Comparison of ENCODE assay signal across 15 cellular contexts in the genomic region with DNA sequence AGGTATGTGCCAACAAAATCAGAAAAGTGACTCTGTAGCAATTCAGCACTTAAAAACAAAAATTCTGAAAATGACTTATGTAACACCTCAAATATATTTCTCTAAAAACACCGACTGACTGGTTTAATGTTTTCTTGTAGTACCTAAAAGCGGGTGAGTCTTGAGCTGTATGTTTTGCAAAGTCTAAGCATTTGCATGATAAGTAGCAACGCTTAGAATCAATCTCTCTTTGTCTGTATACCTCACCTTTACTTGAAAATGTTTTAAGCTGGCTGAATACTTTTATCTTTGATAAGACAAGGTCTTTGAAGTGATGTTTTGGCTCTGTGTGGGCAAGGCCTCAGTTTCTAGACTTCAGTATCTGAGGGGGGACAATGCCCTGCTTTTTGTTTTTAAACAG. TPM values are rescaled to one million over a fixed set of nuclear protein-coding genes. Genes with fewer than 3 reads are reported as not detected.
DNase-seq lines count a peak whose midpoint lies in the region; ATAC-seq and TF ChIP-seq lines count a peak whose summit lies in the region.
"Had no signal": no experiment of that assay in that cellular context is flagged by ENCODE, and none has a peak within 500 bp of the region (broad histone marks: within the 10 kb centered on the region; RNA-seq: fewer than 3 reads in every experiment).

No MANE protein-coding gene starts in this region.

- WGBS in thymus: 72% methylated on average over 3 of the region's 3 CpGs
- WGBS in hepatocyte (ENCODE audit: low lambda C conversion rate, missing lambda C conversion rate): 55% methylated on average over 3 of the region's 3 CpGs

- H3K4me1 ChIP-seq in thymus (ENCODE audit: control insufficient read depth, insufficient read depth, low read length) (peaks cover 38% of the 10 kb centered on the region), hepatocyte (ENCODE audit: insufficient read depth) (no peaks in the 10 kb centered on the region), lower lobe of right lung (peaks cover 94% of the 10 kb centered on the region)

- H3K4me2 ChIP-seq in hepatocyte: no peak overlapping the region

- peak overlapping the region; percentile 76 for H3K4me3 Mint-ChIP-seq in activated naive CD4-positive, alpha-beta T cell treated with anti-CD3 and anti-CD28 coated beads, Interleukin-2, amount 10 ng/mL, durations not matched to agents 7 days and 5 days
- H3K4me3 Mint-ChIP-seq in activated CD8-positive, alpha-beta T cell treated with anti-CD3 and anti-CD28 coated beads, Interleukin-2, amount 10 ng/mL, durations not matched to agents 7 days and 5 days: peak overlapping the region; percentile 91
- H3K4me3 Mint-ChIP-seq in immature natural killer cell: peak overlapping the region; percentile 74 to 98 (median 87)

- H3K36me3 ChIP-seq in thymus (ENCODE audit: control insufficient read depth, insufficient read depth) (peaks cover 56% of the 10 kb centered on the region), hepatocyte (replicated peaks; ENCODE audit: insufficient read depth, low read depth) (no peaks in the 10 kb centered on the region), lower lobe of right lung (peaks cover 33% of the 10 kb centered on the region)
- H3K36me3 ChIP-seq: pancreas had no signal

- no peak overlapping the region for H2AFZ ChIP-seq in hepatocyte

- H3K9me3 Mint-ChIP-seq in activated naive CD4-positive, alpha-beta T cell treated with anti-CD3 and anti-CD28 coated beads, Interleukin-2, amount 10 ng/mL, durations not matched to agents 7 days and 5 days: no peaks in the 10 kb centered on the region
- H3K9me3 Mint-ChIP-seq in activated CD8-positive, alpha-beta T cell treated with anti-CD3 and anti-CD28 coated beads, Interleukin-2, amount 10 ng/mL, durations not matched to agents 7 days and 5 days (ENCODE audit: insufficient read depth): no peaks in the 10 kb centered on the region
- H3K9me3 Mint-ChIP-seq in immature natural killer cell: no peaks in the 10 kb centered on the region

- ATAC-seq in activated CD8-positive, alpha-beta T cell treated with anti-CD3 and anti-CD28 coated beads, Interleukin-2, amount 10 ng/mL, durations not matched to agents 7 days and 5 days: no peak
- ATAC-seq in lower lobe of right lung: no peak
- ATAC-seq: HepG2, SK-N-SH treated with all-trans-retinoic acid at 6 μM for 48 hours had no signal

- POLR2A ChIA-PET in activated CD8-positive, alpha-beta T cell treated with anti-CD3 and anti-CD28 coated beads, Interleukin-2, amount 10 ng/mL, durations not matched to agents 7 days and 5 days (lab: Charles Lee): interaction anchor here (0.6 to 2.4 kb wide), 6 partner anchors 15 to 49 kb away, joined by 3 to 9 read pairs (median 5); no protein-coding TSS in a partner anchor

- peak overlapping the region; percentile 83 for H3K27ac Mint-ChIP-seq in activated naive CD4-positive, alpha-beta T cell treated with anti-CD3 and anti-CD28 coated beads, Interleukin-2, amount 10 ng/mL, durations not matched to agents 7 days and 5 days
- peak overlapping the region; percentile 90 for H3K27ac Mint-ChIP-seq in activated CD8-positive, alpha-beta T cell treated with anti-CD3 and anti-CD28 coated beads, Interleukin-2, amount 10 ng/mL, durations not matched to agents 7 days and 5 days
- H3K27ac Mint-ChIP-seq in immature natural killer cell: peak overlapping the region; percentile 81 to 90 (median 86)

- no peaks in the 10 kb centered on the region for H3K9me3 ChIP-seq in thymus (ENCODE audit: control insufficient read depth)
- H3K9me3 ChIP-seq in hepatocyte (ENCODE audit: low read depth): no peaks in the 10 kb centered on the region
- H3K9me3 ChIP-seq in lower lobe of right lung: no peaks in the 10 kb centered on the region
- H3K9me3 ChIP-seq: pancreas had no signal

- peaks cover 9% of the 10 kb centered on the region for H4K20me1 ChIP-seq in hepatocyte (ENCODE audit: insufficient read depth, poor library complexity, severe bottlenecking)

- peaks cover 94% of the 10 kb centered on the region for H3K4me1 Mint-ChIP-seq in activated naive CD4-positive, alpha-beta T cell treated with anti-CD3 and anti-CD28 coated beads, Interleukin-2, amount 10 ng/mL, durations not matched to agents 7 days and 5 days
- peaks cover 96% of the 10 kb centered on the region for H3K4me1 Mint-ChIP-seq in activated CD8-positive, alpha-beta T cell treated with anti-CD3 and anti-CD28 coated beads, Interleukin-2, amount 10 ng/mL, durations not matched to agents 7 days and 5 days (ENCODE audit: low read depth)
- H3K4me1 Mint-ChIP-seq in immature natural killer cell: peaks cover 96 to 100% of the 10 kb centered on the region in 2 donors

- intact Hi-C loops in lower lobe of right lung (cut with DNase I): no loop called here
- intact Hi-C loops in cardiac septum (cut with DNase I): loop anchor here (10.0 kb wide), 1 partner anchor 186 kb away; a partner anchor contains a TSS

- CTCF ChIA-PET in activated naive CD4-positive, alpha-beta T cell treated with anti-CD3 and anti-CD28 coated beads, Interleukin-2, amount 10 ng/mL, durations not matched to agents 7 days and 5 days (lab: Charles Lee): interaction anchor here (1.0 to 8.4 kb wide), 5 partner anchors 20 to 104 kb away, joined by 3 to 66 read pairs (median 3); no protein-coding TSS in a partner anchor
- CTCF ChIA-PET in activated CD8-positive, alpha-beta T cell treated with anti-CD3 and anti-CD28 coated beads, Interleukin-2, amount 10 ng/mL, durations not matched to agents 7 days and 5 days (lab: Charles Lee): interaction anchor here (1.2 to 9.0 kb wide), 14 partner anchors 7 to 323 kb away, joined by 3 to 89 read pairs (median 5); a partner anchor contains a TSS

- H3K4me3 ChIP-seq in thymus (ENCODE audit: low read length) (peak overlapping the region; percentile 79), hepatocyte (no peak overlapping the region), lower lobe of right lung (no peak overlapping the region)
- H3K4me3 ChIP-seq: pancreas had no signal

- no peak for DNase-seq in activated naive CD4-positive, alpha-beta T cell treated with anti-CD3 and anti-CD28 coated beads, Interleukin-2, amount 10 ng/mL, durations not matched to agents 7 days and 5 days
- no peak for DNase-seq in activated naive CD4-positive, alpha-beta T cell treated with Interleukin-2 at 50 U/mL for 16 hours
- no peak for DNase-seq in activated CD8-positive, alpha-beta T cell treated with anti-CD3 and anti-CD28 coated beads, Interleukin-2, amount 10 ng/mL, durations not matched to agents 7 days and 5 days
- no peak for DNase-seq in immature natural killer cell
- no peak for DNase-seq in hepatocyte (ENCODE audit: low spot score)
- DNase-seq in lower lobe of right lung: no peak
- DNase-seq in cardiac septum (ENCODE audit: low spot score): no peak
- DNase-seq: cortex of kidney, DMS53, NCI-H1092, NCI-H345, pancreas had no signal

- no peaks in the 10 kb centered on the region for H3K9me2 ChIP-seq in hepatocyte (replicated peaks; ENCODE audit: insufficient read depth)

- no peak for TF ChIP-seq CTCF in hepatocyte (IDR thresholded peaks at IDR 0.05; ENCODE audit: poor library complexity)
- TF ChIP-seq CTCF in lower lobe of right lung (IDR thresholded peaks at IDR 0.05): no peak

- H3K79me2 ChIP-seq in hepatocyte: peaks cover 44% of the 10 kb centered on the region

- peaks cover 83% of the 10 kb centered on the region for H3K36me3 Mint-ChIP-seq in activated naive CD4-positive, alpha-beta T cell treated with anti-CD3 and anti-CD28 coated beads, Interleukin-2, amount 10 ng/mL, durations not matched to agents 7 days and 5 days
- H3K36me3 Mint-ChIP-seq in activated CD8-positive, alpha-beta T cell treated with anti-CD3 and anti-CD28 coated beads, Interleukin-2, amount 10 ng/mL, durations not matched to agents 7 days and 5 days (ENCODE audit: low read depth): peaks cover 92% of the 10 kb centered on the region
- H3K36me3 Mint-ChIP-seq in immature natural killer cell: peaks cover 22 to 58% (median 35%) of the 10 kb centered on the region in 3 donors

- H3K27me3 ChIP-seq in thymus (ENCODE audit: control insufficient read depth, insufficient read depth) (no peaks in the 10 kb centered on the region), hepatocyte (no peaks in the 10 kb centered on the region), lower lobe of right lung (ENCODE audit: low read depth) (no peaks in the 10 kb centered on the region)
- H3K27me3 ChIP-seq: pancreas had no signal

- H3K27ac ChIP-seq in thymus (ENCODE audit: low read depth): peak overlapping the region; percentile 12
- no peak overlapping the region for H3K27ac ChIP-seq in hepatocyte
- H3K27ac ChIP-seq in lower lobe of right lung: no peak overlapping the region
- H3K27ac ChIP-seq: pancreas had no signal

- H3K27me3 Mint-ChIP-seq in activated naive CD4-positive, alpha-beta T cell treated with anti-CD3 and anti-CD28 coated beads, Interleukin-2, amount 10 ng/mL, durations not matched to agents 7 days and 5 days: no peaks in the 10 kb centered on the region
- H3K27me3 Mint-ChIP-seq in activated CD8-positive, alpha-beta T cell treated with anti-CD3 and anti-CD28 coated beads, Interleukin-2, amount 10 ng/mL, durations not matched to agents 7 days and 5 days (ENCODE audit: low read depth): no peaks in the 10 kb centered on the region
- H3K27me3 Mint-ChIP-seq in immature natural killer cell (ENCODE audit: low read depth in 3 of 3): no peaks in the 10 kb centered on the region

RNA-seq across cellular contexts. Expression of a gene that starts 8.3 kb away (rescaled TPM):
- 10 to 100 TPM; 47.0 to 47.4 TPM for total RNA-seq in activated CD8-positive, alpha-beta T cell treated with anti-CD3 and anti-CD28 coated beads, Interleukin-2, amount 10 ng/mL, durations not matched to agents 7 days and 5 days
- polyA plus RNA-seq in immature natural killer cell (10 to 100 TPM; 14.1 to 37.8 (median 18.7) TPM), thymus (32.0 TPM), hepatocyte (7.4 and 13.8 TPM in 2 replicates)
- total RNA-seq in hepatocyte (9.4 and 11.0 TPM in 2 replicates), lower lobe of right lung (42.3 TPM), cardiac septum (10.5 TPM)
- total RNA-seq: HepG2 had no signal
- polyA plus RNA-seq: HepG2 had no signal
